In the genomic region with DNA sequence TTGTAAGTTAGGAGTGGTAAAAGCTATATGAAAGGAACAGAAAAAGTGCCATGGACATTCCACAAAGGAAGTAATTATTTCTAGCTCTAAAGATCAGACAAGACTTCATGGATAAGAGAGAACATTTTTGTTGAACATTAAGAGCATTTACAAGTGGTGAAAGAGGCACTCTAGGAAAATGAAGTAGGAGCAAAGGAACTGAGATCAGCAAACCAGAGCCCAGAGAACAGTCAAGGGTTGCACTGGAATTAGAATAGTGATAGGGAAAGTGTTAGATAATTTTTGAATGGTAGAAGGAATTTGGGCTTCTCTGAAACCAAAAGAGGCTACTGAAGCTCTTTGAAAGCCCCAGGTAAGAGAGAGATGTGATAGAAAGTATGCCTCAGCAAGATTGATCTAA, we compare ENCODE assay signal across 22 cellular contexts.
"Had no signal": no experiment of that assay in that cellular context is flagged by ENCODE, and none has a peak within 500 bp of the region (broad histone marks: within the 10 kb centered on the region; RNA-seq: fewer than 3 reads in every experiment).

No MANE protein-coding gene starts in this region.

- H3K9me3 ChIP-seq: esophagus muscularis mucosa, gastroesophageal sphincter, lower lobe of right lung, mucosa of descending colon had no signal

- H3K27me3 ChIP-seq: dorsolateral prefrontal cortex, esophagus muscularis mucosa, foreskin keratinocyte, gastroesophageal sphincter, heart left ventricle, hepatocyte had no signal

- H3K27ac ChIP-seq: coronary artery, dorsolateral prefrontal cortex, esophagus muscularis mucosa, foreskin keratinocyte, gastroesophageal sphincter, heart left ventricle, hepatocyte, lower lobe of right lung had no signal

- DNase-seq: dermis blood vessel endothelial cell; dorsolateral prefrontal cortex; effector CD4-positive, alpha-beta T cell; effector memory CD4-positive, alpha-beta T cell; foreskin keratinocyte; heart left ventricle; hypothalamus; immature natural killer cell; islet precursor cell; kidney; kidney glomerular epithelial cell; left colon; left ventricle myocardium superior; lower lobe of right lung; mesenchymal stem cell; mucosa of descending colon; naive B cell had no signal

- H3K4me3 ChIP-seq: coronary artery, dorsolateral prefrontal cortex, esophagus muscularis mucosa, gastroesophageal sphincter, heart left ventricle, hepatocyte, lower lobe of right lung, mucosa of descending colon had no signal

- H3K4me1 ChIP-seq: esophagus muscularis mucosa, foreskin keratinocyte, gastroesophageal sphincter, heart left ventricle, lower lobe of right lung had no signal

- ATAC-seq: foreskin keratinocyte, gastroesophageal sphincter, heart left ventricle, left colon, left lobe of liver, left ventricle myocardium superior, mucosa of descending colon had no signal
